In the genomic region with DNA sequence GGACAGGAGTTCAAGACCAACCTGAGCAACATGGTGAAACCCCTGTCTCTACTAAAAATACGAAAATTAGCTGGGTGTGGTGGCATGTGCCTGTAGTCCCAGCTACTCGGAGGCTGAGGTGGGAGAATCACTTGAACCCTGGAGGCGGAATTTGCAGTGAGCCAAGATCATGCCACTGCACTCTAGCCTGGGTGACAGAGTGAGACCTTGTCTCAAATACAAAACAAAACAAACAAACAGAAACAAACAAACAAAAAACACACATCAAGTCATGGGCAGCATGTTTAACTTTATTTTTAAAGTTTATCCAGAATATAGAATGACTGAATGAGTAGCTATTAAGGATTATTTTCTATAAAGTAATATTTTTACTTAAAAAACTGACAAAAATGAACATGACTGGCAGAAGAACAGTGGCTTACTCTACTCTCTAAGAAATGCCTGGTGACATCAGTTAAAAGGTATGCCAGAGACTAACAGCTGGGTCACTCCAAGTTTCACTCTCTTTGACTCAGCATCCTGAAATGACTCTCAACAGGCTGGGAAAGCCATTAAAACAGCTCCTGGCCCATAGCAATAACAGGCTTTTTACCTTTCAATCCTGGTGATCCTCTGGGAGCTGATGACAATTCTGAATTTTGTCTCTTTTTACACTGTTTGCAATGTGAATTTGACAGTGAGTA, we compare ENCODE assay signal across 2 cellular contexts.
TF ChIP-seq lines count a peak whose summit lies in the region.

No MANE protein-coding gene starts in this region.

TF ChIP-seq in GM23338, 12 proteins besides CTCF, POLR2A, EP300 and RAD21 (continues in another document):
- TF ChIP-seq POLR2AphosphoS5 (IDR thresholded peaks at IDR 0.05; ENCODE audit: low read depth) (no peak), ZNF331 (CRISPR knock-in tag; IDR thresholded peaks at IDR 0.05; ENCODE audit: low read depth) (no peak), JUNB (IDR thresholded peaks at IDR 0.05; ENCODE audit: unreplicated experiment) (no peak), EZH2 (IDR thresholded peaks at IDR 0.05; ENCODE audit: low read depth, unreplicated experiment) (no peak), ZNF114 (CRISPR knock-in tag; IDR thresholded peaks at IDR 0.05) (no peak), EZH2phosphoT487 (IDR thresholded peaks at IDR 0.05; ENCODE audit: unreplicated experiment) (no peak), NANOG (IDR thresholded peaks at IDR 0.05; ENCODE audit: borderline replicate concordance) (no peak)
- TF ChIP-seq, protein P1, sequence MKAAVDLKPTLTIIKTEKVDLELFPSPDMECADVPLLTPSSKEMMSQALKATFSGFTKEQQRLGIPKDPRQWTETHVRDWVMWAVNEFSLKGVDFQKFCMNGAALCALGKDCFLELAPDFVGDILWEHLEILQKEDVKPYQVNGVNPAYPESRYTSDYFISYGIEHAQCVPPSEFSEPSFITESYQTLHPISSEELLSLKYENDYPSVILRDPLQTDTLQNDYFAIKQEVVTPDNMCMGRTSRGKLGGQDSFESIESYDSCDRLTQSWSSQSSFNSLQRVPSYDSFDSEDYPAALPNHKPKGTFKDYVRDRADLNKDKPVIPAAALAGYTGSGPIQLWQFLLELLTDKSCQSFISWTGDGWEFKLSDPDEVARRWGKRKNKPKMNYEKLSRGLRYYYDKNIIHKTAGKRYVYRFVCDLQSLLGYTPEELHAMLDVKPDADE (IDR thresholded peaks at IDR 0.05), result no peak
- TF ChIP-seq, protein P2, sequence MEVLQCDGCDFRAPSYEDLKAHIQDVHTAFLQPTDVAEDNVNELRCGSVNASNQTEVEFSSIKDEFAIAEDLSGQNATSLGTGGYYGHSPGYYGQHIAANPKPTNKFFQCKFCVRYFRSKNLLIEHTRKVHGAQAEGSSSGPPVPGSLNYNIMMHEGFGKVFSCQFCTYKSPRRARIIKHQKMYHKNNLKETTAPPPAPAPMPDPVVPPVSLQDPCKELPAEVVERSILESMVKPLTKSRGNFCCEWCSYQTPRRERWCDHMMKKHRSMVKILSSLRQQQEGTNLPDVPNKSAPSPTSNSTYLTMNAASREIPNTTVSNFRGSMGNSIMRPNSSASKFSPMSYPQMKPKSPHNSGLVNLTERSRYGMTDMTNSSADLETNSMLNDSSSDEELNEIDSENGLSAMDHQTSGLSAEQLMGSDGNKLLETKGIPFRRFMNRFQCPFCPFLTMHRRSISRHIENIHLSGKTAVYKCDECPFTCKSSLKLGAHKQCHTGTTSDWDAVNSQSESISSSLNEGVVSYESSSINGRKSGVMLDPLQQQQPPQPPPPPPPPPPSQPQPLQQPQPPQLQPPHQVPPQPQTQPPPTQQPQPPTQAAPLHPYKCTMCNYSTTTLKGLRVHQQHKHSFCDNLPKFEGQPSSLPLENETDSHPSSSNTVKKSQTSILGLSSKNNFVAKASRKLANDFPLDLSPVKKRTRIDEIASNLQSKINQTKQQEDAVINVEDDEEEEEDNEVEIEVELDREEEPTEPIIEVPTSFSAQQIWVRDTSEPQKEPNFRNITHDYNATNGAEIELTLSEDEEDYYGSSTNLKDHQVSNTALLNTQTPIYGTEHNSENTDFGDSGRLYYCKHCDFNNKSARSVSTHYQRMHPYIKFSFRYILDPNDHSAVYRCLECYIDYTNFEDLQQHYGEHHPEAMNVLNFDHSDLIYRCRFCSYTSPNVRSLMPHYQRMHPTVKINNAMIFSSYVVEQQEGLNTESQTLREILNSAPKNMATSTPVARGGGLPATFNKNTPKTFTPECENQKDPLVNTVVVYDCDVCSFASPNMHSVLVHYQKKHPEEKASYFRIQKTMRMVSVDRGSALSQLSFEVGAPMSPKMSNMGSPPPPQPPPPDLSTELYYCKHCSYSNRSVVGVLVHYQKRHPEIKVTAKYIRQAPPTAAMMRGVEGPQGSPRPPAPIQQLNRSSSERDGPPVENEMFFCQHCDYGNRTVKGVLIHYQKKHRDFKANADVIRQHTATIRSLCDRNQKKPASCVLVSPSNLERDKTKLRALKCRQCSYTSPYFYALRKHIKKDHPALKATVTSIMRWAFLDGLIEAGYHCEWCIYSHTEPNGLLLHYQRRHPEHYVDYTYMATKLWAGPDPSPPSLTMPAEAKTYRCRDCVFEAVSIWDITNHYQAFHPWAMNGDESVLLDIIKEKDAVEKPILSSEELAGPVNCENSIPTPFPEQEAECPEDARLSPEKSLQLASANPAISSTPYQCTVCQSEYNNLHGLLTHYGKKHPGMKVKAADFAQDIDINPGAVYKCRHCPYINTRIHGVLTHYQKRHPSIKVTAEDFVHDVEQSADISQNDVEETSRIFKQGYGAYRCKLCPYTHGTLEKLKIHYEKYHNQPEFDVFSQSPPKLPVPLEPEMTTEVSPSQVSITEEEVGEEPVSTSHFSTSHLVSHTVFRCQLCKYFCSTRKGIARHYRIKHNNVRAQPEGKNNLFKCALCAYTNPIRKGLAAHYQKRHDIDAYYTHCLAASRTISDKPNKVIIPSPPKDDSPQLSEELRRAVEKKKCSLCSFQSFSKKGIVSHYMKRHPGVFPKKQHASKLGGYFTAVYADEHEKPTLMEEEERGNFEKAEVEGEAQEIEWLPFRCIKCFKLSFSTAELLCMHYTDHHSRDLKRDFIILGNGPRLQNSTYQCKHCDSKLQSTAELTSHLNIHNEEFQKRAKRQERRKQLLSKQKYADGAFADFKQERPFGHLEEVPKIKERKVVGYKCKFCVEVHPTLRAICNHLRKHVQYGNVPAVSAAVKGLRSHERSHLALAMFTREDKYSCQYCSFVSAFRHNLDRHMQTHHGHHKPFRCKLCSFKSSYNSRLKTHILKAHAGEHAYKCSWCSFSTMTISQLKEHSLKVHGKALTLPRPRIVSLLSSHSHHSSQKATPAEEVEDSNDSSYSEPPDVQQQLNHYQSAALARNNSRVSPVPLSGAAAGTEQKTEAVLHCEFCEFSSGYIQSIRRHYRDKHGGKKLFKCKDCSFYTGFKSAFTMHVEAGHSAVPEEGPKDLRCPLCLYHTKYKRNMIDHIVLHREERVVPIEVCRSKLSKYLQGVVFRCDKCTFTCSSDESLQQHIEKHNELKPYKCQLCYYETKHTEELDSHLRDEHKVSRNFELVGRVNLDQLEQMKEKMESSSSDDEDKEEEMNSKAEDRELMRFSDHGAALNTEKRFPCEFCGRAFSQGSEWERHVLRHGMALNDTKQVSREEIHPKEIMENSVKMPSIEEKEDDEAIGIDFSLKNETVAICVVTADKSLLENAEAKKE (CRISPR knock-in tag; IDR thresholded peaks at IDR 0.05), result no peak

TF ChIP-seq in IMR-90, 13 proteins besides CTCF, POLR2A, EP300 and RAD21:
- TF ChIP-seq SMC3 (IDR thresholded peaks at IDR 0.05; ENCODE audit: low read depth, low read length) (no peak), NFE2L2 (IDR thresholded peaks at IDR 0.05; ENCODE audit: low read depth, low read length) (peak; percentile 65; the same call in 1 of the 2 replicates), RCOR1 (IDR thresholded peaks at IDR 0.05; ENCODE audit: insufficient replicate concordance, low read length) (no peak), CHD1 (IDR thresholded peaks at IDR 0.05; ENCODE audit: low read depth, low read length) (no peak), FOS (IDR thresholded peaks at IDR 0.05; ENCODE audit: low read depth, low read length) (peak; percentile 73), BHLHE40 (IDR thresholded peaks at IDR 0.05; ENCODE audit: low read depth, low read length) (no peak), MAFK (IDR thresholded peaks at IDR 0.05; ENCODE audit: low read depth, low read length) (0 out of 2 replicates have a peak, but pooled peaks have one; percentile 18)
- TF ChIP-seq, protein P3, sequence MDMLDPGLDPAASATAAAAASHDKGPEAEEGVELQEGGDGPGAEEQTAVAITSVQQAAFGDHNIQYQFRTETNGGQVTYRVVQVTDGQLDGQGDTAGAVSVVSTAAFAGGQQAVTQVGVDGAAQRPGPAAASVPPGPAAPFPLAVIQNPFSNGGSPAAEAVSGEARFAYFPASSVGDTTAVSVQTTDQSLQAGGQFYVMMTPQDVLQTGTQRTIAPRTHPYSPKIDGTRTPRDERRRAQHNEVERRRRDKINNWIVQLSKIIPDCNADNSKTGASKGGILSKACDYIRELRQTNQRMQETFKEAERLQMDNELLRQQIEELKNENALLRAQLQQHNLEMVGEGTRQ (IDR thresholded peaks at IDR 0.05; ENCODE audit: low read depth, low read length), result no peak
- TF ChIP-seq, protein P4, sequence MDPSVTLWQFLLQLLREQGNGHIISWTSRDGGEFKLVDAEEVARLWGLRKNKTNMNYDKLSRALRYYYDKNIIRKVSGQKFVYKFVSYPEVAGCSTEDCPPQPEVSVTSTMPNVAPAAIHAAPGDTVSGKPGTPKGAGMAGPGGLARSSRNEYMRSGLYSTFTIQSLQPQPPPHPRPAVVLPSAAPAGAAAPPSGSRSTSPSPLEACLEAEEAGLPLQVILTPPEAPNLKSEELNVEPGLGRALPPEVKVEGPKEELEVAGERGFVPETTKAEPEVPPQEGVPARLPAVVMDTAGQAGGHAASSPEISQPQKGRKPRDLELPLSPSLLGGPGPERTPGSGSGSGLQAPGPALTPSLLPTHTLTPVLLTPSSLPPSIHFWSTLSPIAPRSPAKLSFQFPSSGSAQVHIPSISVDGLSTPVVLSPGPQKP (IDR thresholded peaks at IDR 0.05; ENCODE audit: borderline replicate concordance, low read depth, low read length), result no peak
TF ChIP-seq in IMR-90: peak in this region for 3.
